ENCODE assay signal across 11 cellular contexts in the genomic region with DNA sequence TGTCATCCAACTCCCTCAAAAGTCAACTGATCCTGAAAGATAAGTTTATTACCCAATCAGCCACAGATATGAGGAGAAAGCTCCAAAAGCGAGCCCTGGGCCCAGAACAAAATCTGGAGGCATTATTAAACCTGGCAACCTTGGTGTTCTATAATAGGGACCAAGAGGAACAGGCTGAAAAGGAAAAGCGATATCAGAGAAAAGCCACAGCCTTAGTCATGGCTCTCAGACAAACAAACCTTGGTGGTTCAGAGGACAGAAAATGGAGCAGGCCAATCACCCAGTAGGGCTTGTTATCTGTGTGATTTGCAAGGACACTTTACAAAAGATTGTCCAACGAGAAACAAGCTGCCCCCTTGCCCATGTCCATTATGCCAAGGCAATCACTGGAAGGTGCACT. TPM values are rescaled to one million over a fixed set of nuclear protein-coding genes. Genes with fewer than 3 reads are reported as not detected.
"Had no signal": no experiment of that assay in that cellular context is flagged by ENCODE, and none has a peak within 500 bp of the region (broad histone marks: within the 10 kb centered on the region; RNA-seq: fewer than 3 reads in every experiment).

No MANE protein-coding gene starts in this region.

RNA-seq across cellular contexts. Expression of gene EPYC, which starts 19.4 kb away (rescaled TPM):
- total RNA-seq: OCI-LY7, PC-3, PC-9, Peyer's patch, Right ventricle myocardium inferior, Right ventricle myocardium superior, RPMI7951, SJCRH30 had no signal
- polyA plus RNA-seq: SK-N-SH had no signal

RNA-seq across cellular contexts. Expression of gene CCER1, which starts 30.4 kb away (rescaled TPM):
- total RNA-seq: OCI-LY7, PC-3, PC-9, Peyer's patch, Right ventricle myocardium inferior, Right ventricle myocardium superior, RPMI7951, SJCRH30, SJSA1, SK-MEL-5 had no signal
- polyA plus RNA-seq: SK-N-SH had no signal
